Comparison of ENCODE assay signal across 8 cellular contexts in genomic region chr18:63994783-63995399, GRCh38. TPM values are rescaled to one million over a fixed set of nuclear protein-coding genes. Genes with fewer than 3 reads are reported as not detected.
A peak's percentile ranks its signal among the peaks of the same experiment; 100 is the strongest.
DNase-seq lines count a peak whose midpoint lies in the region; ATAC-seq, FAIRE-seq and TF ChIP-seq lines count a peak whose summit lies in the region.

No MANE protein-coding gene starts in this region.

- intact Hi-C loops in esophagus muscularis mucosa (cut with DNase I): loop anchor here (2.0 to 10.0 kb wide), 3 partner anchors 32 to 478 kb away; partner anchors contain the start of gene HMSD
- intact Hi-C loops in naive thymus-derived CD4-positive, alpha-beta T cell (cut with micrococcal nuclease): loop anchor here (1.0 to 2.0 kb wide), 3 partner anchors 32 to 478 kb away; no protein-coding TSS in a partner anchor

- 3% methylated on average over 5 of the region's 6 CpGs for WGBS in esophagus muscularis mucosa

- no peak overlapping the region for H3K4me3 Mint-ChIP-seq in activated CD4-positive, alpha-beta T cell treated with anti-CD3 and anti-CD28 coated beads, Interleukin-2, amount 10 ng/mL, durations not matched to agents 7 days and 5 days
- H3K4me3 Mint-ChIP-seq in naive thymus-derived CD4-positive, alpha-beta T cell: no peak overlapping the region

- H3K36me3 ChIP-seq in esophagus muscularis mucosa: no peaks in the 10 kb centered on the region
- H3K36me3 ChIP-seq in naive thymus-derived CD4-positive, alpha-beta T cell (ENCODE audit: control insufficient read depth in 2 of 3, insufficient read depth in 3 of 3, low read length in 3 of 3): no peaks in the 10 kb centered on the region

- H3K27me3 ChIP-seq in esophagus muscularis mucosa: peaks cover 0 to 4% (median 0%) of the 10 kb centered on the region in 4 donors
- H3K27me3 ChIP-seq in naive thymus-derived CD4-positive, alpha-beta T cell (ENCODE audit: control insufficient read depth in 2 of 2, insufficient read depth in 2 of 2, low read length in 2 of 2): no peaks in the 10 kb centered on the region

- H3K9me3 ChIP-seq in esophagus muscularis mucosa: no peaks in the 10 kb centered on the region
- H3K9me3 ChIP-seq in naive thymus-derived CD4-positive, alpha-beta T cell (ENCODE audit: control insufficient read depth in 2 of 3, low read length in 3 of 3): peaks cover 0 to 18% (median 4%) of the 10 kb centered on the region in 3 experiments

- H3K4me1 ChIP-seq in esophagus muscularis mucosa: peaks cover 0 to 5% (median 2%) of the 10 kb centered on the region in 4 donors
- no peaks in the 10 kb centered on the region for H3K4me1 ChIP-seq in naive thymus-derived CD4-positive, alpha-beta T cell (ENCODE audit: control insufficient read depth in 2 of 2, insufficient read depth in 2 of 2, low read length in 2 of 2)

- CTCF ChIA-PET in activated CD4-positive, alpha-beta T cell treated with anti-CD3 and anti-CD28 coated beads, Interleukin-2, amount 10 ng/mL, durations not matched to agents 7 days and 5 days (lab: Charles Lee): no interaction called here
- CTCF ChIA-PET in naive thymus-derived CD4-positive, alpha-beta T cell (lab: Charles Lee): interaction anchor here (0.7 to 1.9 kb wide), 4 partner anchors 15 to 1675 kb away, joined by 3 to 6 read pairs (median 4); no protein-coding TSS in a partner anchor

- H3K36me3 Mint-ChIP-seq in activated CD4-positive, alpha-beta T cell treated with anti-CD3 and anti-CD28 coated beads, Interleukin-2, amount 10 ng/mL, durations not matched to agents 7 days and 5 days (ENCODE audit: low read depth): peaks cover 4% of the 10 kb centered on the region
- peaks cover 4 to 22% (median 6%) of the 10 kb centered on the region in 5 donors for H3K36me3 Mint-ChIP-seq in naive thymus-derived CD4-positive, alpha-beta T cell

- TF ChIP-seq CTCF in esophagus muscularis mucosa (IDR thresholded peaks at IDR 0.05): peak; percentile 75 to 95 (median 87)

- DNase-seq in CD1c-positive myeloid dendritic cell (ENCODE audit: extremely low spot score) (peak; percentile 65), NAMALWA (ENCODE audit: low spot score) (peak; percentile 59), esophagus muscularis mucosa (ENCODE audit: extremely low spot score) (no peak), urothelium cell line (ENCODE audit: low spot score) (peak; percentile 29)
- DNase-seq in activated CD4-positive, alpha-beta T cell treated with anti-CD3 and anti-CD28 coated beads, Interleukin-2, amount 10 ng/mL, durations not matched to agents 7 days and 5 days: peak; percentile 30
- DNase-seq in naive thymus-derived CD4-positive, alpha-beta T cell: peak in 3 of 9 donors; percentile 25 to 39 (median 34)
- no peak for DNase-seq in effector CD4-positive, alpha-beta T cell

- no peaks in the 10 kb centered on the region for H3K4me1 Mint-ChIP-seq in activated CD4-positive, alpha-beta T cell treated with anti-CD3 and anti-CD28 coated beads, Interleukin-2, amount 10 ng/mL, durations not matched to agents 7 days and 5 days
- peaks cover 0 to 9% (median 4%) of the 10 kb centered on the region in 7 donors for H3K4me1 Mint-ChIP-seq in naive thymus-derived CD4-positive, alpha-beta T cell

- H3K4me3 ChIP-seq in esophagus muscularis mucosa: no peak overlapping the region
- H3K4me3 ChIP-seq in naive thymus-derived CD4-positive, alpha-beta T cell (ENCODE audit: low read length): no peak overlapping the region

- POLR2A ChIA-PET in activated CD4-positive, alpha-beta T cell treated with anti-CD3 and anti-CD28 coated beads, Interleukin-2, amount 10 ng/mL, durations not matched to agents 7 days and 5 days (lab: Charles Lee): no interaction called here
- POLR2A ChIA-PET in naive thymus-derived CD4-positive, alpha-beta T cell (lab: Charles Lee): no interaction called here

- no peak overlapping the region for H3K27ac Mint-ChIP-seq in activated CD4-positive, alpha-beta T cell treated with anti-CD3 and anti-CD28 coated beads, Interleukin-2, amount 10 ng/mL, durations not matched to agents 7 days and 5 days
- peak overlapping the region in 1 of 9 donors; percentile 30 for H3K27ac Mint-ChIP-seq in naive thymus-derived CD4-positive, alpha-beta T cell

- TF ChIP-seq EP300 in esophagus muscularis mucosa (IDR thresholded peaks at IDR 0.05): no peak

- no peaks in the 10 kb centered on the region for H3K27me3 Mint-ChIP-seq in activated CD4-positive, alpha-beta T cell treated with anti-CD3 and anti-CD28 coated beads, Interleukin-2, amount 10 ng/mL, durations not matched to agents 7 days and 5 days
- no peaks in the 10 kb centered on the region for H3K27me3 Mint-ChIP-seq in naive thymus-derived CD4-positive, alpha-beta T cell

- no peak for FAIRE-seq in urothelium cell line (lab: Jason Lieb, UNC)

- no peak overlapping the region for H3K27ac ChIP-seq in esophagus muscularis mucosa (replicated peaks in 1 of 4)
- H3K27ac ChIP-seq in naive thymus-derived CD4-positive, alpha-beta T cell (ENCODE audit: low read depth, low read length): no peak overlapping the region

- no peak for TF ChIP-seq POLR2A in esophagus muscularis mucosa (IDR thresholded peaks at IDR 0.05; ENCODE audit: low read depth)

- H3K9me3 Mint-ChIP-seq in activated CD4-positive, alpha-beta T cell treated with anti-CD3 and anti-CD28 coated beads, Interleukin-2, amount 10 ng/mL, durations not matched to agents 7 days and 5 days: peaks cover 20% of the 10 kb centered on the region
- H3K9me3 Mint-ChIP-seq in naive thymus-derived CD4-positive, alpha-beta T cell: peaks cover 3 to 38% (median 13%) of the 10 kb centered on the region in 11 donors

- ATAC-seq in GM19043 (IDR thresholded peaks at IDR 0.05; ENCODE audit: low read depth, unreplicated experiment): peak; percentile 55
- ATAC-seq in naive thymus-derived CD4-positive, alpha-beta T cell: peak; percentile 52

RNA-seq across cellular contexts. Expression of gene SERPINB8, which starts 25.0 kb away (rescaled TPM):
- 1 to 10 TPM; 5.3 to 6.1 TPM for total RNA-seq in activated CD4-positive, alpha-beta T cell treated with anti-CD3 and anti-CD28 coated beads, Interleukin-2, amount 10 ng/mL, durations not matched to agents 7 days and 5 days
- 10 to 100 TPM in 2 of 4 donors, 1 to 10 TPM in 2; 6.2 to 18.4 (median 11.1) TPM for total RNA-seq in esophagus muscularis mucosa
- total RNA-seq in naive thymus-derived CD4-positive, alpha-beta T cell: 10 to 100 TPM in 2 of 5 experiments, 1 to 10 TPM in 3; 9.2 to 15.7 (median 10.0) TPM
- 1 to 10 TPM; 7.8 to 9.6 TPM for polyA plus RNA-seq in naive thymus-derived CD4-positive, alpha-beta T cell

RNA-seq across cellular contexts. Expression of gene HMSD, which starts 45.8 kb away (rescaled TPM):
- total RNA-seq in activated CD4-positive, alpha-beta T cell treated with anti-CD3 and anti-CD28 coated beads, Interleukin-2, amount 10 ng/mL, durations not matched to agents 7 days and 5 days: 1 to 10 TPM in 1 of 2 experiments, under 1 TPM in 1; 0.94 to 1.0 TPM
- not detected for total RNA-seq in esophagus muscularis mucosa
- total RNA-seq in naive thymus-derived CD4-positive, alpha-beta T cell: 1 to 10 TPM in 1 of 5 experiments, not detected in 4; 5.1 TPM
- polyA plus RNA-seq in naive thymus-derived CD4-positive, alpha-beta T cell: not detected

Comparison
In these comparisons a context has a peak if more than half of its experiments do, and no peak if none do; other contexts are left out.
1. DNase-seq: peak in CD1c-positive myeloid dendritic cell (single experiment), NAMALWA (single experiment), activated CD4-positive, alpha-beta T cell treated with anti-CD3 and anti-CD28 coated beads, Interleukin-2, amount 10 ng/mL, durations not matched to agents 7 days and 5 days (single experiment) and urothelium cell line (single experiment); none in esophagus muscularis mucosa (single experiment) and effector CD4-positive, alpha-beta T cell (single experiment).